ENCODE assay signal across 8 cellular contexts in genomic region chr18:79508565-79509535, GRCh38.
A peak's percentile ranks its signal among the peaks of the same experiment; 100 is the strongest.
DNase-seq lines count a peak whose midpoint lies in the region; ATAC-seq and TF ChIP-seq lines count a peak whose summit lies in the region.

No MANE protein-coding gene starts in this region.

- in situ Hi-C loops in G401 (cut with HindIII; ENCODE audit: low sequenced_read_pairs): no loop called here

- H3K27me3 Mint-ChIP-seq in activated T-cell treated with anti-CD3 and anti-CD28 coated beads, Interleukin-2, amount 50 U/mL, for 72 hours (ENCODE audit: low read depth): no peaks in the 10 kb centered on the region

- peak overlapping the region; percentile 76 for H3K27ac ChIP-seq in HL-60 (replicated peaks)
- peak overlapping the region; percentile 87 to 93 for H3K27ac ChIP-seq in right atrium auricular region
- H3K27ac ChIP-seq in thoracic aorta: peak overlapping the region in 1 of 2 donors; percentile 97

- H3K36me3 ChIP-seq in right atrium auricular region: peaks cover 3% of the 10 kb centered on the region
- peaks cover 12% of the 10 kb centered on the region for H3K36me3 ChIP-seq in thoracic aorta

- peak overlapping the region; percentile 56 for H3K27ac Mint-ChIP-seq in activated T-cell treated with anti-CD3 and anti-CD28 coated beads, Interleukin-2, amount 50 U/mL, for 72 hours

- H3K9me3 ChIP-seq in right atrium auricular region: no peaks in the 10 kb centered on the region
- no peaks in the 10 kb centered on the region for H3K9me3 ChIP-seq in thoracic aorta

- peak in 1 of 2 donors; percentile 0 for DNase-seq in activated T-cell treated with anti-CD3 and anti-CD28 coated beads, Interleukin-2, amount 50 U/mL, for 72 hours
- no peak for DNase-seq in activated T-cell treated with anti-CD3 and anti-CD28 coated beads for 4 hours
- DNase-seq in HL-60 (ENCODE audit: low read depth in 1 of 2, low spot score in 1 of 2): peak; percentile 80 to 83
- DNase-seq in right atrium auricular region (ENCODE audit: low spot score): no peak
- no peak for DNase-seq in thoracic aorta (ENCODE audit: low spot score)
- no peak for DNase-seq in NCI-H146 (lab: John Stamatoyannopoulos, UW)
- DNase-seq in G401 (ENCODE audit: low spot score): no peak
- DNase-seq in dedifferentiated amniotic fluid mesenchymal stem cell (ENCODE audit: extremely low spot score): no peak

- peaks cover 6 to 25% of the 10 kb centered on the region in 2 donors for H3K36me3 Mint-ChIP-seq in activated T-cell treated with anti-CD3 and anti-CD28 coated beads, Interleukin-2, amount 50 U/mL, for 72 hours (ENCODE audit: insufficient read depth in 2 of 2)

- no peaks in the 10 kb centered on the region for H3K9me3 Mint-ChIP-seq in activated T-cell treated with anti-CD3 and anti-CD28 coated beads, Interleukin-2, amount 50 U/mL, for 72 hours

- H3K4me1 ChIP-seq in right atrium auricular region (peaks cover 0 to 35% of the 10 kb centered on the region in 2 donors), thoracic aorta (ENCODE audit: control insufficient read depth in 1 of 2, low read depth in 2 of 2) (peaks cover 12 to 32% of the 10 kb centered on the region in 2 donors)

- H3K4me3 ChIP-seq in HL-60 (replicated peaks; ENCODE audit: insufficient read depth, low read length) (no peak overlapping the region), right atrium auricular region (no peak overlapping the region), thoracic aorta (peak overlapping the region; percentile 77)

- H3K4me3 Mint-ChIP-seq in activated T-cell treated with anti-CD3 and anti-CD28 coated beads, Interleukin-2, amount 50 U/mL, for 72 hours: peak overlapping the region; percentile 2 to 76

- no peak for ATAC-seq in activated T-cell treated with anti-CD3 and anti-CD28 coated beads, Interleukin-2, amount 50 U/mL, for 72 hours (replicated peaks in 1 of 2)
- ATAC-seq in thoracic aorta (ENCODE audit: insufficient number of reproducible peaks, low FRiP score, low read depth): no peak

- peaks cover 45% of the 10 kb centered on the region for H3K4me1 Mint-ChIP-seq in activated T-cell treated with anti-CD3 and anti-CD28 coated beads, Interleukin-2, amount 50 U/mL, for 72 hours (ENCODE audit: low read depth)

- H3K27me3 ChIP-seq in HL-60 (ENCODE audit: insufficient read depth, poor library complexity, severe bottlenecking) (no peaks in the 10 kb centered on the region), right atrium auricular region (no peaks in the 10 kb centered on the region), thoracic aorta (replicated peaks; ENCODE audit: insufficient read depth) (no peaks in the 10 kb centered on the region)

- TF ChIP-seq CTCF in HL-60 (IDR thresholded peaks at IDR 0.05; ENCODE audit: insufficient read depth, low read length): no peak
- no peak for TF ChIP-seq CTCF in right atrium auricular region (IDR thresholded peaks at IDR 0.05)
- TF ChIP-seq CTCF in thoracic aorta (IDR thresholded peaks at IDR 0.05): no peak

Comparison
In these comparisons a context has a peak if more than half of its experiments do, and no peak if none do; other contexts are left out.
1. DNase-seq: peak in HL-60 (2 of 2); none in activated T-cell treated with anti-CD3 and anti-CD28 coated beads for 4 hours (single experiment), right atrium auricular region (single experiment), thoracic aorta (single experiment), NCI-H146 (single experiment), G401 (single experiment) and dedifferentiated amniotic fluid mesenchymal stem cell (single experiment).